Comparison of ENCODE assay signal across 9 cellular contexts in genomic region chrX:10597871-10598270, GRCh38. TPM values are rescaled to one million over a fixed set of nuclear protein-coding genes. Genes with fewer than 3 reads are reported as not detected.
A peak's percentile ranks its signal among the peaks of the same experiment; 100 is the strongest.
DNase-seq lines count a peak whose midpoint lies in the region; ATAC-seq and TF ChIP-seq lines count a peak whose summit lies in the region.
"Had no signal": no experiment of that assay in that cellular context is flagged by ENCODE, and none has a peak within 500 bp of the region (broad histone marks: within the 10 kb centered on the region; RNA-seq: fewer than 3 reads in every experiment).

No MANE protein-coding gene starts in this region.

- TF ChIP-seq RAD21 in neural cell (conservative IDR thresholded peaks at IDR 0.05) = peak; percentile 9

- TF ChIP-seq EP300 in neural cell (conservative IDR thresholded peaks at IDR 0.05; ENCODE audit: poor library complexity, severe bottlenecking) = no peak

- no peak overlapping the region for H3K9ac ChIP-seq in neural cell (ENCODE audit: low read length)

- H3K79me2 ChIP-seq in neural cell (replicated peaks; ENCODE audit: insufficient read depth, low read length) = peaks cover 4% of the 10 kb centered on the region

- no peak overlapping the region for H3K4me3 ChIP-seq in brain microvascular endothelial cell (ENCODE audit: low read depth, low read length)
- no peak overlapping the region for H3K4me3 ChIP-seq in neural cell (ENCODE audit: low read length)
- H3K4me3 ChIP-seq: ascending aorta had no signal

- TF ChIP-seq POLR2A in GM18505 (IDR thresholded peaks at IDR 0.05; ENCODE audit: borderline replicate concordance, extremely low read depth, insufficient read depth, insufficient read length) = no peak

- in situ Hi-C loops in brain microvascular endothelial cell (cut with HindIII; ENCODE audit: low pct_ligation_motif_present, low sequenced_read_pairs) = no loop called here

- H3K27me3 ChIP-seq in brain microvascular endothelial cell (replicated peaks) = no peaks in the 10 kb centered on the region
- no peaks in the 10 kb centered on the region for H3K27me3 ChIP-seq in neural cell (ENCODE audit: insufficient read depth, low read depth, low read length)
- H3K27me3 ChIP-seq: ascending aorta had no signal

- DNase-seq in M059J (ENCODE audit: low read depth) (peak; percentile 44), brain microvascular endothelial cell (peak; percentile 34), cerebellar nuclear complex (lab: John Stamatoyannopoulos, UW) (no peak)
- no peak for DNase-seq in activated CD4-positive, alpha-beta T cell treated with anti-CD3 and anti-CD28 coated beads for 1 hour

- no peaks in the 10 kb centered on the region for H3K9me2 ChIP-seq in neural cell (ENCODE audit: insufficient read depth, low read length)

- no peak overlapping the region for H2AFZ ChIP-seq in neural cell (ENCODE audit: low read depth, low read length)

- ATAC-seq in GM18505 (IDR thresholded peaks at IDR 0.05; ENCODE audit: unreplicated experiment) (no peak), HG03439 (IDR thresholded peaks at IDR 0.05; ENCODE audit: unreplicated experiment) (no peak)

- H3F3A ChIP-seq in neural cell (ENCODE audit: insufficient read depth, low read length, poor library complexity, severe bottlenecking) = no peaks in the 10 kb centered on the region

- no peaks in the 10 kb centered on the region for H3K9me3 ChIP-seq in neural cell (ENCODE audit: low read length)
- H3K9me3 ChIP-seq: ascending aorta had no signal

- no peak overlapping the region for H3K4me2 ChIP-seq in neural cell (ENCODE audit: low read length)

- no peak overlapping the region for H3K27ac ChIP-seq in brain microvascular endothelial cell
- H3K27ac ChIP-seq in neural cell (ENCODE audit: low read length) = no peak overlapping the region
- H3K27ac ChIP-seq: ascending aorta had no signal

- no peaks in the 10 kb centered on the region for H3K36me3 ChIP-seq in brain microvascular endothelial cell (replicated peaks)
- H3K36me3 ChIP-seq in neural cell (ENCODE audit: insufficient read depth, low read length) = no peaks in the 10 kb centered on the region
- H3K36me3 ChIP-seq: ascending aorta had no signal

- TF ChIP-seq CTCF in GM12873 (IDR thresholded peaks at IDR 0.05; ENCODE audit: insufficient read depth, low read depth, low read length, missing control alignments) = peak; percentile 69
- peak; percentile 77 for TF ChIP-seq CTCF in brain microvascular endothelial cell (IDR thresholded peaks at IDR 0.05; ENCODE audit: low read depth, low read length, missing control alignments)
- TF ChIP-seq CTCF in neural cell (IDR thresholded peaks at IDR 0.05; ENCODE audit: poor library complexity, severe bottlenecking) = peak; percentile 17

- no peaks in the 10 kb centered on the region for H4K20me1 ChIP-seq in neural cell (ENCODE audit: insufficient read depth)

TF ChIP-seq in neural cell, 6 proteins besides CTCF, POLR2A, EP300 and RAD21:
- no peak for TF ChIP-seq EZH2 (IDR thresholded peaks at IDR 0.05; ENCODE audit: borderline replicate concordance, insufficient read depth, low read length, poor library complexity, severe bottlenecking)

RNA-seq across cellular contexts. Expression of gene MID1, which starts 22.5 kb away (rescaled TPM):
- total RNA-seq in M059J (2014; rRNA removed; shearing (Covaris generic)) = 30.9 and 44.1 TPM in 2 replicates
- polyA plus RNA-seq in neural cell = 16.6 and 17.6 TPM in 2 replicates
- 51.1 and 58.7 TPM in 2 replicates for polyA minus RNA-seq in neural cell

Comparison
In these comparisons a context has a peak if more than half of its experiments do, and no peak if none do; other contexts are left out.
1. CTCF ChIP-seq: peak in every context shown above with its lines; median percentile 77 in brain microvascular endothelial cell; 69 in GM12873; 17 in neural cell.
2. DNase-seq: peak in M059J (single experiment) and brain microvascular endothelial cell (single experiment); none in cerebellar nuclear complex (0 of 2) and activated CD4-positive, alpha-beta T cell treated with anti-CD3 and anti-CD28 coated beads for 1 hour (single experiment).